Comparison of ENCODE assay signal across 25 cellular contexts in the genomic region with DNA sequence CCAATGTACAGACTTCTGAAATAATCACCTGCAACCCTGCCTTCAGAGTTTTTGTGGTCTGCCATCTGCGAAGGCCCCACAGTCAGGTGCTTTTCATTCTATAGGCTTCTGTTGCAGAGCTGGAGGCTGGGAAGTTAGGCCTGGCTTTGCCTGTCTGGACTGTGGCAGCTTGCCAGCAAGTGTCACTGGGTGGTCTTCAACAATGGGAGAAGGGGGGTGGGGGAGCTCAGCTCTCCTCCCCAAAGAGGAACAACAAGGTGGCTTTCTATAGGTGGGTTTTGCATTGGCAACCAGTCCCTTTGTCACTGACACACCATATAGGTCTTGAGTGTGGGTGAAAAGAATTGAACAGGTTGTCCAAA. TPM values are rescaled to one million over a fixed set of nuclear protein-coding genes. Genes with fewer than 3 reads are reported as not detected.
DNase-seq lines count a peak whose midpoint lies in the region; ATAC-seq, FAIRE-seq and TF ChIP-seq lines count a peak whose summit lies in the region.
"Had no signal": no experiment of that assay in that cellular context is flagged by ENCODE, and none has a peak within 500 bp of the region (broad histone marks: within the 10 kb centered on the region; RNA-seq: fewer than 3 reads in every experiment).

No MANE protein-coding gene starts in this region.

- intact Hi-C loops in HepG2 (cut with micrococcal nuclease; ENCODE audit: unreplicated experiment) = no loop called here
- intact Hi-C loops in right lobe of liver (cut with DNase I) = no loop called here
- intact Hi-C loops in esophagus squamous epithelium (cut with DNase I) = loop anchor here (10.0 kb wide), 1 partner anchor 46 kb away; no protein-coding TSS in a partner anchor
- intact Hi-C loops in left ventricle myocardium inferior (cut with micrococcal nuclease) = no loop called here

- H3K27me3 Mint-ChIP-seq in neural progenitor cell (ENCODE audit: insufficient read depth, low read depth) = no peaks in the 10 kb centered on the region
- peaks cover 46% of the 10 kb centered on the region for H3K27me3 Mint-ChIP-seq in activated naive CD8-positive, alpha-beta T cell treated with anti-CD3 and anti-CD28 coated beads, Interleukin-2, amount 50 U/mL, for 24 hours

- H4K20me1 ChIP-seq in HepG2 (ENCODE audit: insufficient read depth, low read length) = no peaks in the 10 kb centered on the region
- H4K20me1 ChIP-seq in neural progenitor cell (ENCODE audit: low read depth) = peaks cover 88% of the 10 kb centered on the region
- H4K20me1 ChIP-seq: BLaER1 treated with 17β-estradiol and CSF1 and Interleukin-3, amounts not matched to agents 10 nM and 100 nM had no signal

- no peak overlapping the region for H3K4me3 Mint-ChIP-seq in neural progenitor cell
- no peak overlapping the region for H3K4me3 Mint-ChIP-seq in activated naive CD8-positive, alpha-beta T cell treated with anti-CD3 and anti-CD28 coated beads, Interleukin-2, amount 50 U/mL, for 24 hours
- H3K4me3 Mint-ChIP-seq: CD4-positive, alpha-beta T cell had no signal

- TF ChIP-seq RAD21 in HepG2 (CRISPR knock-in tag; IDR thresholded peaks at IDR 0.05) = no peak

- peaks cover 72% of the 10 kb centered on the region for H3K36me3 Mint-ChIP-seq in neural progenitor cell
- no peaks in the 10 kb centered on the region for H3K36me3 Mint-ChIP-seq in activated naive CD8-positive, alpha-beta T cell treated with anti-CD3 and anti-CD28 coated beads, Interleukin-2, amount 50 U/mL, for 24 hours (ENCODE audit: low read depth)

- H3K4me3 ChIP-seq in HepG2 (replicated peaks in 1 of 3; ENCODE audit: insufficient read depth in 1 of 3, low read depth in 2 of 3, low read length in 3 of 3) (no peak overlapping the region), right lobe of liver (no peak overlapping the region), esophagus squamous epithelium (no peak overlapping the region), neural progenitor cell (no peak overlapping the region), left ventricle myocardium inferior (no peak overlapping the region)
- H3K4me3 ChIP-seq: BLaER1 treated with 17β-estradiol and CSF1 and Interleukin-3, amounts not matched to agents 10 nM and 100 nM; MG63; SJSA1 had no signal

- no peaks in the 10 kb centered on the region for H3K36me3 ChIP-seq in HepG2 (replicated peaks in 1 of 2; ENCODE audit: control insufficient read depth in 1 of 2, insufficient read depth in 2 of 2, low read length in 2 of 2)
- H3K36me3 ChIP-seq in right lobe of liver = no peaks in the 10 kb centered on the region
- peaks cover 0 to 52% (median 0%) of the 10 kb centered on the region in 3 donors for H3K36me3 ChIP-seq in esophagus squamous epithelium
- H3K36me3 ChIP-seq in neural progenitor cell = peaks cover 7% of the 10 kb centered on the region
- peaks cover 10% of the 10 kb centered on the region for H3K36me3 ChIP-seq in left ventricle myocardium inferior
- H3K36me3 ChIP-seq: BLaER1 treated with 17β-estradiol and CSF1 and Interleukin-3, amounts not matched to agents 10 nM and 100 nM; MG63; SJSA1 had no signal

- H3K27ac Mint-ChIP-seq in neural progenitor cell = peak overlapping the region; percentile 54
- H3K27ac Mint-ChIP-seq in activated naive CD8-positive, alpha-beta T cell treated with anti-CD3 and anti-CD28 coated beads, Interleukin-2, amount 50 U/mL, for 24 hours = no peak overlapping the region
- H3K27ac Mint-ChIP-seq: CD4-positive, alpha-beta T cell had no signal

- H3K27ac ChIP-seq in HepG2 (ENCODE audit: extremely low read length, insufficient read depth, low read length) = no peak overlapping the region
- H3K27ac ChIP-seq in right lobe of liver = no peak overlapping the region
- H3K27ac ChIP-seq in esophagus squamous epithelium = peak overlapping the region in 3 of 4 donors; percentile 28 to 93 (median 52)
- H3K27ac ChIP-seq in neural progenitor cell = no peak overlapping the region
- H3K27ac ChIP-seq in left ventricle myocardium inferior (replicated peaks) = no peak overlapping the region
- H3K27ac ChIP-seq: BLaER1 treated with 17β-estradiol and CSF1 and Interleukin-3, amounts not matched to agents 10 nM and 100 nM; SJSA1 had no signal

- no TSS peak for BruUV-seq in HepG2 (replicated peaks; lab: Mats Ljungman, UMichigan)

- POLR2A ChIA-PET in HepG2 (lab: Yijun Ruan, JAX) = no interaction called here

- peaks cover 1 to 50% of the 10 kb centered on the region in 2 experiments; a peak in 3 of 5 replicates for H3K27me3 ChIP-seq in HepG2 (ENCODE audit: control insufficient read depth in 1 of 2, insufficient read depth in 2 of 2, low read length in 2 of 2)
- H3K27me3 ChIP-seq in right lobe of liver = no peaks in the 10 kb centered on the region
- H3K27me3 ChIP-seq in esophagus squamous epithelium = peaks cover 0 to 2% (median 0%) of the 10 kb centered on the region in 4 donors
- no peaks in the 10 kb centered on the region for H3K27me3 ChIP-seq in neural progenitor cell
- H3K27me3 ChIP-seq in left ventricle myocardium inferior (ENCODE audit: low read depth) = peaks cover 73% of the 10 kb centered on the region
- H3K27me3 ChIP-seq: MG63, SJSA1 had no signal

- H3K9me3 ChIP-seq in HepG2 (ENCODE audit: low read length) = no peaks in the 10 kb centered on the region
- H3K9me3 ChIP-seq in right lobe of liver = no peaks in the 10 kb centered on the region
- no peaks in the 10 kb centered on the region for H3K9me3 ChIP-seq in esophagus squamous epithelium
- no peaks in the 10 kb centered on the region for H3K9me3 ChIP-seq in neural progenitor cell (ENCODE audit: low read depth)
- no peaks in the 10 kb centered on the region for H3K9me3 ChIP-seq in left ventricle myocardium inferior (replicated peaks)
- H3K9me3 ChIP-seq: BLaER1 treated with 17β-estradiol and CSF1 and Interleukin-3, amounts not matched to agents 10 nM and 100 nM; Caco-2; MG63; SJSA1 had no signal

- CTCF ChIA-PET in HepG2 (lab: Yijun Ruan, JAX; ENCODE audit: low intra/inter-chr PET ratio, low total read pairs) = no interaction called here

- no peak for DNase-seq in HepG2 (ENCODE audit: low spot score)
- DNase-seq in right lobe of liver = no peak
- no peak for DNase-seq in esophagus squamous epithelium (lab: John Stamatoyannopoulos, UW)
- DNase-seq in neural progenitor cell (ENCODE audit: low spot score) = no peak
- DNase-seq in NCI-H748 (lab: John Stamatoyannopoulos, UW; ENCODE audit: unreplicated experiment) = no peak
- no peak for DNase-seq in activated naive CD8-positive, alpha-beta T cell treated with anti-CD3 and anti-CD28 coated beads, Interleukin-2, amount 50 U/mL, for 24 hours
- DNase-seq in left ventricle myocardium inferior = no peak
- DNase-seq: Caco-2; CD4-positive, alpha-beta T cell; HCEC 1CT; KBM-7; MG63; NCI-H2029; NCI-H2227 treated with DMSO at 0.1 percent for 48 hours; NCI-H510A treated with DMSO at 0.1 percent for 48 hours; NCI-H748 treated with DMSO at 0.1 percent for 48 hours; NK-92 treated with Interleukin-12 subunit alpha and Interleukin-12 subunit beta, amount 100 ng/mL, for 24 hours; PC-3 had no signal

- H3F3A ChIP-seq in neural progenitor cell (ENCODE audit: low read depth) = peaks cover 4% of the 10 kb centered on the region

- peaks cover 98% of the 10 kb centered on the region for H3K4me1 Mint-ChIP-seq in neural progenitor cell
- H3K4me1 Mint-ChIP-seq in activated naive CD8-positive, alpha-beta T cell treated with anti-CD3 and anti-CD28 coated beads, Interleukin-2, amount 50 U/mL, for 24 hours = peaks cover 6% of the 10 kb centered on the region

- no CpG with 5 or more reads among the region's 1 CpG for WGBS in HepG2 (ENCODE audit: low lambda C conversion rate)
- 75% methylated on average over 1 of the region's 1 CpG for WGBS in right lobe of liver (ENCODE audit: insufficient coverage, low coverage, low lambda C conversion rate, missing lambda C conversion rate)
- WGBS in esophagus squamous epithelium, 2 donors = 90 to 100% methylated on average over 1 of the region's 1 CpG

- TF ChIP-seq CTCF in HepG2 (CRISPR knock-in tag; IDR thresholded peaks at IDR 0.05) (no peak), right lobe of liver (IDR thresholded peaks at IDR 0.05) (no peak), esophagus squamous epithelium (IDR thresholded peaks at IDR 0.05) (no peak), neural progenitor cell (IDR thresholded peaks at IDR 0.05) (no peak), left ventricle myocardium inferior (IDR thresholded peaks at IDR 0.05; ENCODE audit: borderline replicate concordance) (no peak)

- TF ChIP-seq EP300 in HepG2 (IDR thresholded peaks at IDR 0.05; ENCODE audit: low read depth in 2 of 2, low read length in 2 of 2) (no peak), HepG2 (CRISPR knock-in tag; IDR thresholded peaks at IDR 0.05; ENCODE audit: borderline replicate concordance) (no peak)

- H3K9ac ChIP-seq in HepG2 (ENCODE audit: insufficient read depth, low read depth, low read length) (no peak overlapping the region), neural progenitor cell (no peak overlapping the region)
- H3K9ac ChIP-seq: BLaER1 treated with 17β-estradiol and CSF1 and Interleukin-3, amounts not matched to agents 10 nM and 100 nM had no signal

- TF ChIP-seq POLR2A in HepG2 (IDR thresholded peaks at IDR 0.05; ENCODE audit: insufficient read depth in 1 of 2, low read depth in 2 of 2, low read length in 2 of 2) = no peak
- no peak for TF ChIP-seq POLR2A in right lobe of liver (IDR thresholded peaks at IDR 0.05)
- TF ChIP-seq POLR2A in esophagus squamous epithelium (IDR thresholded peaks at IDR 0.05) = no peak

- H3K4me2 ChIP-seq in HepG2 (ENCODE audit: low read depth, low read length) = peak overlapping the region; percentile 53; the same call in 1 of the 2 replicates
- no peak overlapping the region for H3K4me2 ChIP-seq in neural progenitor cell

- H3K79me2 ChIP-seq in HepG2 (ENCODE audit: insufficient read depth, low read length) = no peaks in the 10 kb centered on the region
- H3K79me2 ChIP-seq in neural progenitor cell (ENCODE audit: low read depth) = peaks cover 83% of the 10 kb centered on the region

- no peaks in the 10 kb centered on the region for H3K9me3 Mint-ChIP-seq in neural progenitor cell
- H3K9me3 Mint-ChIP-seq in activated naive CD8-positive, alpha-beta T cell treated with anti-CD3 and anti-CD28 coated beads, Interleukin-2, amount 50 U/mL, for 24 hours = no peaks in the 10 kb centered on the region
- H3K9me3 Mint-ChIP-seq: CD4-positive, alpha-beta T cell had no signal

- H2AFZ ChIP-seq in HepG2 (ENCODE audit: low read length) (no peak overlapping the region), neural progenitor cell (replicated peaks) (no peak overlapping the region)

- no peak for FAIRE-seq in HepG2 (lab: Jason Lieb, UNC)
- FAIRE-seq: A204.1, G401.6, H1, HTR-8/SVneo had no signal

- H3K4me1 ChIP-seq in HepG2 (ENCODE audit: insufficient read depth, low read length) (peaks cover 14% of the 10 kb centered on the region), right lobe of liver (no peaks in the 10 kb centered on the region), esophagus squamous epithelium (peaks cover 14 to 100% (median 55%) of the 10 kb centered on the region in 3 donors), neural progenitor cell (peaks cover 49% of the 10 kb centered on the region), left ventricle myocardium inferior (peaks cover 32% of the 10 kb centered on the region)
- H3K4me1 ChIP-seq: Caco-2, SJSA1 had no signal

- in situ Hi-C loops in HepG2 (cut with HindIII; ENCODE audit: extremely low pct_ligation_motif_present, low pct_unique_long_range_greater_than_20kb) = no loop called here

- ATAC-seq in HepG2 = no peak; the same call in 2 of the 3 replicates
- ATAC-seq in right lobe of liver = no peak
- no peak for ATAC-seq in activated naive CD8-positive, alpha-beta T cell treated with anti-CD3 and anti-CD28 coated beads, Interleukin-2, amount 50 U/mL, for 24 hours
- ATAC-seq: PC-3, Right ventricle myocardium inferior had no signal

RNA-seq across cellular contexts. Expression of a gene that starts 7.3 kb away (rescaled TPM):
- not detected in 2 replicates for total RNA-seq in HepG2 (2016; rRNA removed; fragmentation: Illumina TruSeq; extraction: Trizol)
- not detected in 2 replicates for total RNA-seq in HepG2 (2016; cell fraction: cytosol; rRNA removed; fragmentation: Illumina TruSeq; extraction: Trizol; ENCODE audit: low read depth)
- not detected in 2 replicates for total RNA-seq in HepG2 (2016; cell fraction: insoluble cytoplasmic fraction; rRNA removed; fragmentation: Illumina TruSeq; extraction: Trizol)
- total RNA-seq in HepG2 (2016; cell fraction: membrane; rRNA removed; fragmentation: Illumina TruSeq; extraction: Trizol) = not detected in 2 replicates
- not detected in 2 replicates for total RNA-seq in HepG2 (2016; cell fraction: nucleus; rRNA removed; fragmentation: Illumina TruSeq; extraction: Trizol)
- 0.04 TPM in 1 of 2 replicates, not detected in the other for polyA plus RNA-seq in HepG2 (2011; rRNA removed)
- polyA plus RNA-seq in HepG2 (2011; cell fraction: cytosol; rRNA removed) = 0.08 TPM in 1 of 2 replicates, not detected in the other
- polyA plus RNA-seq in HepG2 (2011; cell fraction: nucleus; rRNA removed) = 0.03 and 0.05 TPM in 2 replicates
- not detected in 2 replicates for polyA plus RNA-seq in HepG2 (2012)
- polyA plus RNA-seq in HepG2 (2016; cell fraction: cytosol; fragmentation: Illumina TruSeq; extraction: Trizol; ENCODE audit: low read depth) = not detected in 2 replicates
- polyA plus RNA-seq in HepG2 (2016; cell fraction: insoluble cytoplasmic fraction; fragmentation: Illumina TruSeq; extraction: Trizol; ENCODE audit: low read depth) = not detected in 2 replicates
- polyA plus RNA-seq in HepG2 (2016; cell fraction: membrane; fragmentation: Illumina TruSeq; extraction: Trizol; ENCODE audit: low read depth) = not detected in 2 replicates
- polyA plus RNA-seq in HepG2 (2016; cell fraction: nucleus; fragmentation: Illumina TruSeq; extraction: Trizol; ENCODE audit: insufficient read depth, low read depth) = not detected in 2 replicates
- 0.30 TPM in 1 of 2 replicates, not detected in the other for polyA minus RNA-seq in HepG2 (2011; rRNA and poly(A)+ RNA removed; ENCODE audit: low replicate concordance)
- not detected in 2 replicates for polyA minus RNA-seq in HepG2 (2011; cell fraction: cytosol; rRNA and poly(A)+ RNA removed)
- polyA minus RNA-seq in HepG2 (2011; cell fraction: nucleus; rRNA and poly(A)+ RNA removed) = 0.39 TPM in 1 of 2 replicates, not detected in the other
- under 1 TPM; 0.22 to 0.86 (median 0.49) TPM for total RNA-seq in right lobe of liver
- 10 to 100 TPM; 13.7 to 75.7 (median 24.1) TPM for total RNA-seq in esophagus squamous epithelium
- 35.2 and 57.3 TPM in 2 replicates for total RNA-seq in neural progenitor cell (ENCODE audit: low replicate concordance)
- 6.7 TPM for total RNA-seq in left ventricle myocardium inferior
- total RNA-seq: CD4-positive, alpha-beta T cell had no signal

Comparison
In these comparisons a context has a peak if more than half of its experiments do, and no peak if none do; other contexts are left out.
1. H3K27ac ChIP-seq: peak in esophagus squamous epithelium (3 of 4); none in HepG2 (single experiment), right lobe of liver (0 of 3), neural progenitor cell (single experiment) and left ventricle myocardium inferior (single experiment).